ENCODE assay signal across 7 cellular contexts in genomic region chr12:30794591-30795409, GRCh38. TPM values are rescaled to one million over a fixed set of nuclear protein-coding genes. Genes with fewer than 3 reads are reported as not detected.
A peak's percentile ranks its signal among the peaks of the same experiment; 100 is the strongest.
DNase-seq lines count a peak whose midpoint lies in the region; ATAC-seq, FAIRE-seq and TF ChIP-seq lines count a peak whose summit lies in the region.

No MANE protein-coding gene starts in this region.

- H3K36me3 ChIP-seq in Panc1 (ENCODE audit: control insufficient read depth, insufficient read depth, low read length) (no peaks in the 10 kb centered on the region), mesodermal cell (ENCODE audit: control insufficient read depth, insufficient read depth, low read length) (peaks cover 18% of the 10 kb centered on the region)

- H3K9me3 ChIP-seq in Panc1 (ENCODE audit: control insufficient read depth, insufficient read depth, low read depth, low read length): no peaks in the 10 kb centered on the region
- peaks cover 4% of the 10 kb centered on the region for H3K9me3 ChIP-seq in mesodermal cell (ENCODE audit: control insufficient read depth, low read length)

- no peak for TF ChIP-seq POLR2A in H54 (IDR thresholded peaks at IDR 0.05; ENCODE audit: low read depth, low read length)

- H3K4me3 ChIP-seq in Panc1 (ENCODE audit: low read depth in 2 of 2, low read length in 2 of 2): peak overlapping the region; percentile 71 to 83
- H3K4me3 ChIP-seq in mesodermal cell (ENCODE audit: extremely low read depth, insufficient read depth, low read length, poor library complexity, severe bottlenecking): peak overlapping the region; percentile 59

- in situ Hi-C loops in Panc1 (cut with HindIII; ENCODE audit: low pct_unique_long_range_greater_than_20kb, low sequenced_read_pairs): no loop called here

- DNase-seq in H54 (ENCODE audit: insufficient read length, low spot score) (peak; percentile 66), Panc1 (ENCODE audit: low read depth, low spot score) (peak; percentile 96), dedifferentiated amniotic fluid mesenchymal stem cell (ENCODE audit: extremely low spot score) (peak; percentile 41), NCI-H1417 treated with DMSO at 0.1 percent for 48 hours (lab: John Stamatoyannopoulos, UW) (no peak)

- FAIRE-seq in H54 (lab: Jason Lieb, UNC): peak; percentile 74

- peak overlapping the region; percentile 90 for H3K27ac ChIP-seq in Panc1 (ENCODE audit: low read length)
- peak overlapping the region; percentile 95 for H3K27ac ChIP-seq in mesodermal cell (ENCODE audit: low read depth, low read length, severe bottlenecking)

- H3K4me1 ChIP-seq in Panc1 (ENCODE audit: control insufficient read depth, insufficient read depth, low read length) (peaks cover 45% of the 10 kb centered on the region), mesodermal cell (ENCODE audit: control insufficient read depth, insufficient read depth, low read length, poor library complexity, severe bottlenecking) (peaks cover 31% of the 10 kb centered on the region)

- WGBS in mesodermal cell (ENCODE audit: insufficient coverage in 2 of 2), 2 experiments: 60 to 61% methylated on average over 6 to 8 of the region's 13 CpGs

- BruUV-seq in Panc1 (replicated peaks; lab: Mats Ljungman, UMichigan): TSS peak; percentile 90

- H3K27me3 ChIP-seq in Panc1 (ENCODE audit: control insufficient read depth, insufficient read depth, low read length): no peaks in the 10 kb centered on the region

- POLR2A ChIA-PET in Panc1 (lab: Charles Lee): interaction anchor here (0.6 kb wide), 2 partner anchors 41 to 686 kb away, joined by 3 read pairs; no protein-coding TSS in a partner anchor

- ATAC-seq in Panc1 (peak; percentile 69), HG03196 (IDR thresholded peaks at IDR 0.05; ENCODE audit: unreplicated experiment) (no peak), HG03521 (IDR thresholded peaks at IDR 0.05; ENCODE audit: unreplicated experiment) (no peak)

- intact Hi-C loops in Panc1 (cut with micrococcal nuclease; ENCODE audit: unreplicated experiment): loop anchor here (5.0 kb wide), 1 partner anchor 42 kb away; the partner anchor contains the start of gene CAPRIN2

- no peak for TF ChIP-seq CTCF in Panc1 (IDR thresholded peaks at IDR 0.05)

- CTCF ChIA-PET in Panc1 (lab: Charles Lee): no interaction called here

RNA-seq across cellular contexts. Expression of gene CAPRIN2, which starts 40.0 kb away (rescaled TPM):
- 28.6 TPM for total RNA-seq in Panc1 (2021; ENCODE audit: unreplicated experiment)
- 14.2 TPM for polyA plus RNA-seq in Panc1 (2012; ENCODE audit: insufficient read length)
- 41.6 TPM for polyA plus RNA-seq in mesodermal cell (2013, experiment 1 of 2)
- polyA plus RNA-seq in mesodermal cell (2013, experiment 2 of 2): 34.7 TPM
